In the genomic region with DNA sequence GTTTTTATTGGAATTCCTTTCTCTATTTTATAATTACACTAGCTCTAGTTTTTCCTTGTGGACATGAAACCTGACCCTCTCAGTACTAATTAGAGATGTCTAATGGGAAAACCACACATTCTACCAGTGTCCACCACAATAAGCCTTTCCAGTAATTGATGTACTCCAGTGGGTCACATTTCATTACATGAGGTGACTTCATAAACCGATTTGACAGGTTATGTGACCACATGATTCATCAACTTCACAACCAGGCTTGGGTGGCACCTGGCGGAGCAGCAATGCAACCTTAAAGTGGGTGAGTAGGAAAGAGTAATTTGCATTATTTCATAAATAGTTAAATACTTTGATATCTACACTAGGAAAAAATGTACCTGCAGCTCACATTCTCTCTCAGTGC, we compare ENCODE assay signal across 28 cellular contexts.
"Had no signal": no experiment of that assay in that cellular context is flagged by ENCODE, and none has a peak within 500 bp of the region (broad histone marks: within the 10 kb centered on the region; RNA-seq: fewer than 3 reads in every experiment).

No MANE protein-coding gene starts in this region.

- H3K27me3 ChIP-seq: ovary, right lobe of liver, tibial nerve, upper lobe of left lung had no signal

- H3K27ac ChIP-seq: coronary artery, esophagus squamous epithelium, lower lobe of right lung, ovary, psoas muscle, right lobe of liver, thoracic aorta, tibial nerve, upper lobe of left lung had no signal

- H3K36me3 ChIP-seq: esophagus squamous epithelium, lower lobe of right lung, ovary, right lobe of liver, thoracic aorta, tibial nerve, upper lobe of left lung had no signal

- H3K27me3 Mint-ChIP-seq: stimulated activated naive CD8-positive, alpha-beta T cell treated with anti-CD3 and anti-CD28 coated beads, Interleukin-15, Interleukin-2, amounts not matched to agents 100 ng/mL and 50 ng/mL, for 24 hours had no signal

- ATAC-seq: left colon; left ventricle myocardium superior; lower lobe of right lung; natural killer cell; psoas muscle; right lobe of liver; stimulated activated naive B cell treated with anti-CD40 and anti-IgM and Interleukin-4, amounts not matched to agents 10 μg/mL and 1 μg/mL and 100 μg/mL, for 72 hours had no signal

- H3K27ac Mint-ChIP-seq: immature natural killer cell; natural killer cell; stimulated activated naive B cell treated with anti-CD40 and anti-IgM and Interleukin-4, amounts not matched to agents 10 μg/mL and 1 μg/mL and 100 μg/mL, for 72 hours; stimulated activated naive CD8-positive, alpha-beta T cell treated with anti-CD3 and anti-CD28 coated beads, Interleukin-15, Interleukin-2, amounts not matched to agents 100 ng/mL and 50 ng/mL, for 24 hours had no signal

- H3K4me1 ChIP-seq: esophagus squamous epithelium, lower lobe of right lung, psoas muscle, tibial nerve, upper lobe of left lung had no signal

- FAIRE-seq: endothelial cell of umbilical vein, small intestine had no signal

- H3K4me3 ChIP-seq: coronary artery, esophagus squamous epithelium, lower lobe of right lung, ovary, psoas muscle, right lobe of liver, thoracic aorta, tibial nerve, upper lobe of left lung had no signal

- DNase-seq: dermis blood vessel endothelial cell; effector memory CD4-positive, alpha-beta T cell; esophagus squamous epithelium; foreskin melanocyte; glutamatergic neuron; hypothalamus; immature natural killer cell; islet precursor cell; kidney glomerular epithelial cell; left colon; left ventricle myocardium superior; lower lobe of right lung; natural killer cell; occipital lobe; ovary; posterior cingulate gyrus; psoas muscle; right lobe of liver; small intestine; stimulated activated CD4-positive, alpha-beta T cell treated with anti-CD3 and anti-CD28 coated beads, Interleukin-15, amount 100 ng/mL, for 24 hours; stimulated activated CD4-positive, alpha-beta T cell treated with anti-CD3 and anti-CD28 coated beads, Interleukin-2, amount 100 ng/mL, for 48 hours; stimulated activated naive B cell treated with anti-CD40 and anti-IgM and Interleukin-4, amounts not matched to agents 10 μg/mL and 1 μg/mL and 100 μg/mL, for 72 hours; upper lobe of left lung had no signal

- H3K4me1 Mint-ChIP-seq: immature natural killer cell; natural killer cell; stimulated activated naive B cell treated with anti-CD40 and anti-IgM and Interleukin-4, amounts not matched to agents 10 μg/mL and 1 μg/mL and 100 μg/mL, for 72 hours had no signal

- H3K36me3 Mint-ChIP-seq: immature natural killer cell; natural killer cell; stimulated activated naive B cell treated with anti-CD40 and anti-IgM and Interleukin-4, amounts not matched to agents 10 μg/mL and 1 μg/mL and 100 μg/mL, for 72 hours had no signal

- H3K9me3 ChIP-seq: esophagus squamous epithelium, lower lobe of right lung, ovary, psoas muscle, right lobe of liver, thoracic aorta, upper lobe of left lung had no signal

- H3K9me3 Mint-ChIP-seq: stimulated activated naive CD8-positive, alpha-beta T cell treated with anti-CD3 and anti-CD28 coated beads, Interleukin-15, Interleukin-2, amounts not matched to agents 100 ng/mL and 50 ng/mL, for 24 hours had no signal

- H3K4me3 Mint-ChIP-seq: immature natural killer cell; natural killer cell; stimulated activated naive B cell treated with anti-CD40 and anti-IgM and Interleukin-4, amounts not matched to agents 10 μg/mL and 1 μg/mL and 100 μg/mL, for 72 hours; stimulated activated naive CD8-positive, alpha-beta T cell treated with anti-CD3 and anti-CD28 coated beads, Interleukin-15, Interleukin-2, amounts not matched to agents 100 ng/mL and 50 ng/mL, for 24 hours had no signal
